In the genomic region with DNA sequence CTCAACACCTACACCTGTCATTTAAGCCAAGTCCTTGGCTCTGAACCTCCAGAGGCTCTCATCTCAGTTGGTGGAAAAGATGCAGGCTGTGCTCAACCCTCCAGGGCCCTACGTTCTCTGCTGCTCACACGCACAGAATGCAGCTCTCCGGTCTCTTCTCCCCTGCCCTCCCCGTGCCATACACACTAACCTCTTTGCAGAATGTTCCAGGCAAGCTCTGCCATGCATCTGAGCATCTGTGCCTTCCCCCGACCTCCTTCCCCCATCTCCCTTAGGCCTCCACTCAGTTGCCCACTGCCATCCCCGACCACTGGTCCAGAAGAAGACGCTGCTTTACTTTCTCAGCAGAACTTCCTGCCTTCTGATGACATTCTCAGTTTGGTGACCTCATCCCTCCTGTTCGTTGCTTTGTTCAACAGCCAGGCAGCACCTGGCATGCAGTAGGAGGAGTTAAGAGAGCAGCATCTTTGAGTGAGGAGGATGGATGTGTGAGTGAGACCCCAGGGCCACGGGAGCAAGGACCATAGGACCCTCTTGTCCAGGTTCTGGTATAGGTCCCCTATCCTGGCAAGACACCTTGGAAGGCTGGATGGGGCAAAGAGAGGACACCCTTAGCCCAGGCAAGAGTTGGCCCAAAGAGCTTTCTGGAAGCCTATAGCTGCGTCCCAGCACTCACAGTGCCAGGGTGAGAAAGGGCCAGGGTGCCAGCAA, we compare ENCODE assay signal across 13 cellular contexts.
"Had no signal": no experiment of that assay in that cellular context is flagged by ENCODE, and none has a peak within 500 bp of the region (broad histone marks: within the 10 kb centered on the region; RNA-seq: fewer than 3 reads in every experiment).

No MANE protein-coding gene starts in this region.

- H3K27me3 Mint-ChIP-seq: activated naive CD8-positive, alpha-beta T cell treated with anti-CD3 and anti-CD28 coated beads, Interleukin-2, amount 10 ng/mL, durations not matched to agents 7 days and 5 days had no signal

- H3K27ac Mint-ChIP-seq: activated naive CD8-positive, alpha-beta T cell treated with anti-CD3 and anti-CD28 coated beads, Interleukin-2, amount 10 ng/mL, durations not matched to agents 7 days and 5 days; natural killer cell treated with Interleukin-12 subunit alpha and Interleukin-12 subunit beta and Interleukin-15 and Interleukin-18, amount 100 ng/mL, for 72 hours; T-helper 17 cell had no signal

- H3K36me3 Mint-ChIP-seq: activated naive CD8-positive, alpha-beta T cell treated with anti-CD3 and anti-CD28 coated beads, Interleukin-2, amount 10 ng/mL, durations not matched to agents 7 days and 5 days; natural killer cell treated with Interleukin-12 subunit alpha and Interleukin-12 subunit beta and Interleukin-15 and Interleukin-18, amount 100 ng/mL, for 72 hours had no signal

- H3K4me1 Mint-ChIP-seq: activated naive CD8-positive, alpha-beta T cell treated with anti-CD3 and anti-CD28 coated beads, Interleukin-2, amount 10 ng/mL, durations not matched to agents 7 days and 5 days; T-helper 17 cell had no signal

- H3K4me3 Mint-ChIP-seq: activated naive CD8-positive, alpha-beta T cell treated with anti-CD3 and anti-CD28 coated beads, Interleukin-2, amount 10 ng/mL, durations not matched to agents 7 days and 5 days; activated T-cell treated with anti-CD3 and anti-CD28 coated beads, Interleukin-2, amount 50 U/mL, for 4 hours; natural killer cell treated with Interleukin-12 subunit alpha and Interleukin-12 subunit beta and Interleukin-15 and Interleukin-18, amount 100 ng/mL, for 72 hours; T-helper 17 cell had no signal

- H3K4me1 ChIP-seq: sigmoid colon had no signal

- ATAC-seq: activated T-cell treated with anti-CD3 and anti-CD28 coated beads, Interleukin-2, amount 50 U/mL, for 4 hours; T-helper 17 cell had no signal

- DNase-seq: activated CD4-positive, CD25-positive, alpha-beta regulatory T cell; activated gamma-delta T cell; activated naive CD8-positive, alpha-beta T cell treated with anti-CD3 and anti-CD28 coated beads, Interleukin-2, amount 10 ng/mL, durations not matched to agents 7 days and 5 days; activated T-cell treated with anti-CD3 and anti-CD28 coated beads, Interleukin-2, amount 50 U/mL, for 4 hours; anterior cingulate cortex; foreskin melanocyte; occipital lobe; stimulated activated naive CD4-positive, alpha-beta T cell; substantia nigra; T-helper 17 cell; trophoblast cell had no signal

- H3K36me3 ChIP-seq: sigmoid colon had no signal

- H3K4me3 ChIP-seq: sigmoid colon had no signal

- H3K27ac ChIP-seq: sigmoid colon had no signal

- H3K9me3 Mint-ChIP-seq: activated naive CD8-positive, alpha-beta T cell treated with anti-CD3 and anti-CD28 coated beads, Interleukin-2, amount 10 ng/mL, durations not matched to agents 7 days and 5 days; activated T-cell treated with anti-CD3 and anti-CD28 coated beads, Interleukin-2, amount 50 U/mL, for 4 hours; natural killer cell treated with Interleukin-12 subunit alpha and Interleukin-12 subunit beta and Interleukin-15 and Interleukin-18, amount 100 ng/mL, for 72 hours had no signal
